Comparison of ENCODE assay signal across 17 cellular contexts in the genomic region with DNA sequence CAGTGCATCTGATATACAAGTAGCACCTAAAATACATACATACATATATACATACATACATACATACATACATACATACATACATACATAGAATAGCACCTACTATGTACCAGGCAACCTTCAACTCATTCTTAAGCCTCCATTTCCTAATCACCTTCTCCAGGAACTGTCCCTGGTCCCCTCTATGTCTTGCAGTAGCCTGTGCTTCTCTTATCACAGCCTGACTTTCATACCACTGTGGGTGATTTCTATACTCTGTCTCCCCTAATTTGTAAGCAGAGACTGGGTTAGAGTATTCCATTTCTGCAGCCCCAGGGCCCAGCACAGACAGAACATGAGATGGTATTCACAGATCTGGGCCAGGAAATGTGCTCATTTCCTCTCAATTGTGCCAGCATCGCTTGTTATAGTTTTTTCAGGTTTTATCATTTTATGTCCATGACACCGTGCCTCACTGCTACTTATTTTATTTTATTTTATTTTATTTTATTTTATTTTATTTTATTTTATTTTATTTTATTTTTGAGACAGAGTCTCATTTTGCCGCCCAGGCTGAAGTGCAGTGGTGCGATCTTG.
"Had no signal": no experiment of that assay in that cellular context is flagged by ENCODE, and none has a peak within 500 bp of the region (broad histone marks: within the 10 kb centered on the region; RNA-seq: fewer than 3 reads in every experiment).

No MANE protein-coding gene starts in this region.

- H3K36me3 ChIP-seq: adrenal gland, cardiac muscle cell, gastrocnemius medialis had no signal

- DNase-seq: activated CD4-positive, alpha-beta memory T cell treated with anti-CD3 and anti-CD28 coated beads for 36 hours; activated naive CD4-positive, alpha-beta T cell treated with Interleukin-2 at 50 U/mL for 16 hours; adrenal gland; effector CD8-positive, alpha-beta T cell; gastrocnemius medialis; head of caudate nucleus; kidney; spleen; SW 1271; T-helper 2 cell had no signal

- FAIRE-seq: astrocyte, kidney had no signal

- H3K27ac ChIP-seq: adrenal gland, cardiac muscle cell, gastrocnemius medialis, VCaP had no signal

- H3K9me3 ChIP-seq: adrenal gland, gastrocnemius medialis, spleen had no signal

- H3K27me3 ChIP-seq: adrenal gland, cardiac muscle cell, spleen had no signal

- H3K4me3 Mint-ChIP-seq: activated CD4-positive, alpha-beta memory T cell treated with anti-CD3 and anti-CD28 coated beads for 36 hours; dendritic cell treated with granulocyte-macrophage colony-stimulating factor and Interleukin-4, amounts not matched to agents 40 ng/mL and 50 ng/mL, for 4 days had no signal

- ATAC-seq: esophagus mucosa, gastrocnemius medialis, left lobe of liver had no signal

- H3K4me3 ChIP-seq: adrenal gland, cardiac muscle cell, gastrocnemius medialis, spleen had no signal

- H3K9me3 Mint-ChIP-seq: activated CD4-positive, alpha-beta memory T cell treated with anti-CD3 and anti-CD28 coated beads for 36 hours; dendritic cell treated with granulocyte-macrophage colony-stimulating factor and Interleukin-4, amounts not matched to agents 40 ng/mL and 50 ng/mL, for 4 days; mesothelial cell of epicardium had no signal

- H3K36me3 Mint-ChIP-seq: activated CD4-positive, alpha-beta memory T cell treated with anti-CD3 and anti-CD28 coated beads for 36 hours; mesothelial cell of epicardium had no signal

- H3K27ac Mint-ChIP-seq: activated CD4-positive, alpha-beta memory T cell treated with anti-CD3 and anti-CD28 coated beads for 36 hours; dendritic cell treated with granulocyte-macrophage colony-stimulating factor and Interleukin-4, amounts not matched to agents 40 ng/mL and 50 ng/mL, for 4 days; mesothelial cell of epicardium had no signal
